In the genomic region with DNA sequence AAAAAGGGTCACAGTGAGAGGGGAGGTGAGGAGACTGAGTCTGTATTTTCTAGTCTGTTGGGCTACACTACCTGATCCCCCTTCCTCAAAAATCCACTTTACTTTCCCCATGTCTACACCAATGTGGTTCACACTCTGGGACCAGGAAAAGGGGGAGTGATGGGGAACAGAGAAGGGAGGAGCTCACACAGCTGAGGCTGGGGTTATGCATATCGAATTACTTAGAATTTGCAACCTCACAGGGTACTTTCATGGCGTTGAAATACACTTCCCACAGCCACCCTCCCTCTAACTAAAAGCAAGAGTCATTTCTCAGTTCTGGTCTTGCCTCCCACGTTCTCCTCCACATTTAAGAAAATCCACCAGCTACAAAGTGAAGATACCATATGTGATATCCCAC, we compare ENCODE assay signal across 1 cellular context.
TF ChIP-seq lines count a peak whose summit lies in the region.

No MANE protein-coding gene starts in this region.

TF ChIP-seq in K562, 482 proteins besides CTCF, POLR2A, EP300 and RAD21 (continued from another document):
- TF ChIP-seq, protein P1, sequence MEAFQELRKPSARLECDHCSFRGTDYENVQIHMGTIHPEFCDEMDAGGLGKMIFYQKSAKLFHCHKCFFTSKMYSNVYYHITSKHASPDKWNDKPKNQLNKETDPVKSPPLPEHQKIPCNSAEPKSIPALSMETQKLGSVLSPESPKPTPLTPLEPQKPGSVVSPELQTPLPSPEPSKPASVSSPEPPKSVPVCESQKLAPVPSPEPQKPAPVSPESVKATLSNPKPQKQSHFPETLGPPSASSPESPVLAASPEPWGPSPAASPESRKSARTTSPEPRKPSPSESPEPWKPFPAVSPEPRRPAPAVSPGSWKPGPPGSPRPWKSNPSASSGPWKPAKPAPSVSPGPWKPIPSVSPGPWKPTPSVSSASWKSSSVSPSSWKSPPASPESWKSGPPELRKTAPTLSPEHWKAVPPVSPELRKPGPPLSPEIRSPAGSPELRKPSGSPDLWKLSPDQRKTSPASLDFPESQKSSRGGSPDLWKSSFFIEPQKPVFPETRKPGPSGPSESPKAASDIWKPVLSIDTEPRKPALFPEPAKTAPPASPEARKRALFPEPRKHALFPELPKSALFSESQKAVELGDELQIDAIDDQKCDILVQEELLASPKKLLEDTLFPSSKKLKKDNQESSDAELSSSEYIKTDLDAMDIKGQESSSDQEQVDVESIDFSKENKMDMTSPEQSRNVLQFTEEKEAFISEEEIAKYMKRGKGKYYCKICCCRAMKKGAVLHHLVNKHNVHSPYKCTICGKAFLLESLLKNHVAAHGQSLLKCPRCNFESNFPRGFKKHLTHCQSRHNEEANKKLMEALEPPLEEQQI (IDR thresholded peaks at IDR 0.05): no peak
- no peak for TF ChIP-seq NR4A1 (CRISPR knock-in tag; IDR thresholded peaks at IDR 0.05)
- TF ChIP-seq NR4A1 (tag; IDR thresholded peaks at IDR 0.05): no peak
- 0 out of 2 replicates have a peak, but pooled peaks have one; percentile 5 for TF ChIP-seq RNF2 (IDR thresholded peaks at IDR 0.05)
- TF ChIP-seq SLC30A9 (CRISPR knock-in tag; IDR thresholded peaks at IDR 0.05): no peak
- no peak for TF ChIP-seq ZNF764 (CRISPR knock-in tag; IDR thresholded peaks at IDR 0.05; ENCODE audit: low read depth)
- TF ChIP-seq ZNF436 (CRISPR knock-in tag; IDR thresholded peaks at IDR 0.05): no peak
- no peak for TF ChIP-seq ZNF668 (CRISPR knock-in tag; IDR thresholded peaks at IDR 0.05)
- TF ChIP-seq, protein P2, sequence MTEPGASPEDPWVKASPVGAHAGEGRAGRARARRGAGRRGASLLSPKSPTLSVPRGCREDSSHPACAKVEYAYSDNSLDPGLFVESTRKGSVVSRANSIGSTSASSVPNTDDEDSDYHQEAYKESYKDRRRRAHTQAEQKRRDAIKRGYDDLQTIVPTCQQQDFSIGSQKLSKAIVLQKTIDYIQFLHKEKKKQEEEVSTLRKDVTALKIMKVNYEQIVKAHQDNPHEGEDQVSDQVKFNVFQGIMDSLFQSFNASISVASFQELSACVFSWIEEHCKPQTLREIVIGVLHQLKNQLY (CRISPR knock-in tag; conservative IDR thresholded peaks at IDR 0.05): no peak
- no peak for TF ChIP-seq ZMIZ1 (IDR thresholded peaks at IDR 0.05; ENCODE audit: low read depth in 2 of 2, low read length in 2 of 2)
- TF ChIP-seq, protein P3, sequence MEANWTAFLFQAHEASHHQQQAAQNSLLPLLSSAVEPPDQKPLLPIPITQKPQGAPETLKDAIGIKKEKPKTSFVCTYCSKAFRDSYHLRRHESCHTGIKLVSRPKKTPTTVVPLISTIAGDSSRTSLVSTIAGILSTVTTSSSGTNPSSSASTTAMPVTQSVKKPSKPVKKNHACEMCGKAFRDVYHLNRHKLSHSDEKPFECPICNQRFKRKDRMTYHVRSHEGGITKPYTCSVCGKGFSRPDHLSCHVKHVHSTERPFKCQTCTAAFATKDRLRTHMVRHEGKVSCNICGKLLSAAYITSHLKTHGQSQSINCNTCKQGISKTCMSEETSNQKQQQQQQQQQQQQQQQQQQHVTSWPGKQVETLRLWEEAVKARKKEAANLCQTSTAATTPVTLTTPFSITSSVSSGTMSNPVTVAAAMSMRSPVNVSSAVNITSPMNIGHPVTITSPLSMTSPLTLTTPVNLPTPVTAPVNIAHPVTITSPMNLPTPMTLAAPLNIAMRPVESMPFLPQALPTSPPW (CRISPR knock-in tag; IDR thresholded peaks at IDR 0.05): peak; percentile 48; the same call in 1 of the 2 replicates
- TF ChIP-seq ZNF217 (CRISPR knock-in tag; IDR thresholded peaks at IDR 0.05): no peak
- TF ChIP-seq MTA1 (IDR thresholded peaks at IDR 0.05; ENCODE audit: borderline replicate concordance): no peak
- TF ChIP-seq SMARCE1 (IDR thresholded peaks at IDR 0.05): no peak
- TF ChIP-seq ZBTB1 (CRISPR knock-in tag; IDR thresholded peaks at IDR 0.05; ENCODE audit: borderline replicate concordance, low read depth): no peak
- TF ChIP-seq, protein P4, sequence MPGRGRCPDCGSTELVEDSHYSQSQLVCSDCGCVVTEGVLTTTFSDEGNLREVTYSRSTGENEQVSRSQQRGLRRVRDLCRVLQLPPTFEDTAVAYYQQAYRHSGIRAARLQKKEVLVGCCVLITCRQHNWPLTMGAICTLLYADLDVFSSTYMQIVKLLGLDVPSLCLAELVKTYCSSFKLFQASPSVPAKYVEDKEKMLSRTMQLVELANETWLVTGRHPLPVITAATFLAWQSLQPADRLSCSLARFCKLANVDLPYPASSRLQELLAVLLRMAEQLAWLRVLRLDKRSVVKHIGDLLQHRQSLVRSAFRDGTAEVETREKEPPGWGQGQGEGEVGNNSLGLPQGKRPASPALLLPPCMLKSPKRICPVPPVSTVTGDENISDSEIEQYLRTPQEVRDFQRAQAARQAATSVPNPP (IDR thresholded peaks at IDR 0.05; ENCODE audit: borderline replicate concordance, insufficient read depth, insufficient read length): no peak
- no peak for TF ChIP-seq PURB (CRISPR knock-in tag; IDR thresholded peaks at IDR 0.05; ENCODE audit: low read depth)
